Comparison of ENCODE assay signal across 1 cellular context in genomic region chr19:42942187-42942789, GRCh38.
TF ChIP-seq lines count a peak whose summit lies in the region.

No MANE protein-coding gene starts in this region.

TF ChIP-seq in HCT116, 20 proteins besides CTCF, POLR2A, EP300 and RAD21 (continued from another document):
- TF ChIP-seq REST (IDR thresholded peaks at IDR 0.05; ENCODE audit: low read depth): no peak
- TF ChIP-seq ZBTB33 (IDR thresholded peaks at IDR 0.05; ENCODE audit: extremely low read depth, insufficient replicate concordance, low read length): no peak
